Comparison of ENCODE assay signal across 1 cellular context in genomic region chr17:60139438-60140285, GRCh38.
TF ChIP-seq lines count a peak whose summit lies in the region.

No MANE protein-coding gene starts in this region.

TF ChIP-seq in HepG2, 621 proteins besides CTCF, POLR2A, EP300 and RAD21 (continued from another document and continues in another):
- peak; percentile 55; the same call in 1 of the 2 replicates for TF ChIP-seq THAP7 (CRISPR knock-in tag; IDR thresholded peaks at IDR 0.05)
- TF ChIP-seq AHR (CRISPR knock-in tag; IDR thresholded peaks at IDR 0.05): peak; percentile 99
- TF ChIP-seq KDM3A (CRISPR knock-in tag; IDR thresholded peaks at IDR 0.05; ENCODE audit: low read depth): peak; percentile 90
- TF ChIP-seq DR1 (CRISPR knock-in tag; IDR thresholded peaks at IDR 0.05): peak; percentile 65; the same call in 1 of the 2 replicates
- peak; percentile 98 for TF ChIP-seq TOPORS (CRISPR knock-in tag; IDR thresholded peaks at IDR 0.05)
- TF ChIP-seq KLF9 (CRISPR knock-in tag; IDR thresholded peaks at IDR 0.05; ENCODE audit: low read depth): peak; percentile 100
- TF ChIP-seq ZNF691 (CRISPR knock-in tag; IDR thresholded peaks at IDR 0.05; ENCODE audit: borderline replicate concordance, low read depth): peak; percentile 92; the same call in 1 of the 2 replicates
- peak; percentile 98 for TF ChIP-seq GPN1 (CRISPR knock-in tag; IDR thresholded peaks at IDR 0.05; ENCODE audit: borderline replicate concordance)
- peak; percentile 92 for TF ChIP-seq ZNF292 (CRISPR knock-in tag; IDR thresholded peaks at IDR 0.05; ENCODE audit: borderline replicate concordance, low read depth)
- peak; percentile 56 for TF ChIP-seq PHF8 (CRISPR knock-in tag; IDR thresholded peaks at IDR 0.05)
- TF ChIP-seq TFE3 (CRISPR knock-in tag; IDR thresholded peaks at IDR 0.05): peak; percentile 93
- TF ChIP-seq U2AF1 (optimal IDR thresholded peaks at IDR 0.05; ENCODE audit: low read depth, low read length): no peak
- TF ChIP-seq PAWR (CRISPR knock-in tag; IDR thresholded peaks at IDR 0.05; ENCODE audit: borderline replicate concordance): no peak
- no peak for TF ChIP-seq CENPBD1 (CRISPR knock-in tag; IDR thresholded peaks at IDR 0.05; ENCODE audit: borderline replicate concordance, low read depth)
- peak; percentile 86 for TF ChIP-seq ZNF281 (CRISPR knock-in tag; IDR thresholded peaks at IDR 0.05; ENCODE audit: borderline replicate concordance)
- peak; percentile 97 for TF ChIP-seq ZFP41 (CRISPR knock-in tag; IDR thresholded peaks at IDR 0.05; ENCODE audit: borderline replicate concordance)
- peak; percentile 90; the same call in 1 of the 2 replicates for TF ChIP-seq HINFP (CRISPR knock-in tag; IDR thresholded peaks at IDR 0.05; ENCODE audit: low read depth)
- no peak for TF ChIP-seq ZEB1 (IDR thresholded peaks at IDR 0.05; ENCODE audit: insufficient replicate concordance, low read depth)
- peak; percentile 95; the same call in 1 of the 2 replicates for TF ChIP-seq ATAD3A (CRISPR knock-in tag; IDR thresholded peaks at IDR 0.05)
- no peak for TF ChIP-seq SNRNP70 (IDR thresholded peaks at IDR 0.05; ENCODE audit: low read depth, low read length)
- TF ChIP-seq ZNF138 (CRISPR knock-in tag; IDR thresholded peaks at IDR 0.05; ENCODE audit: low read depth): peak; percentile 98
- no peak for TF ChIP-seq ZNF24 (IDR thresholded peaks at IDR 0.05)
- peak; percentile 74; the same call in 1 of the 2 replicates for TF ChIP-seq TP53 (CRISPR knock-in tag; conservative IDR thresholded peaks at IDR 0.05)
- peak; percentile 93 for TF ChIP-seq MIER3 (CRISPR knock-in tag; IDR thresholded peaks at IDR 0.05; ENCODE audit: borderline replicate concordance)
- TF ChIP-seq JUND (CRISPR knock-in tag; IDR thresholded peaks at IDR 0.05): peak; percentile 78; the same call in 1 of the 2 replicates
- no peak for TF ChIP-seq ZNF747 (CRISPR knock-in tag; IDR thresholded peaks at IDR 0.05; ENCODE audit: borderline replicate concordance)
- TF ChIP-seq ZNF780A (CRISPR knock-in tag; IDR thresholded peaks at IDR 0.05): no peak; the same call in none of the 2 replicates
- peak; percentile 65 for TF ChIP-seq ZBTB33 (CRISPR knock-in tag; IDR thresholded peaks at IDR 0.05)
- TF ChIP-seq RAD51 (IDR thresholded peaks at IDR 0.05; ENCODE audit: borderline replicate concordance): no peak
- TF ChIP-seq ZNF3 (CRISPR knock-in tag; IDR thresholded peaks at IDR 0.05): peak; percentile 80; the same call in 1 of the 2 replicates
- TF ChIP-seq HHEX (CRISPR knock-in tag; IDR thresholded peaks at IDR 0.05): peak; percentile 29; the same call in 1 of the 2 replicates
- TF ChIP-seq HOXA7 (CRISPR knock-in tag; IDR thresholded peaks at IDR 0.05): no peak
- TF ChIP-seq AHDC1 (CRISPR knock-in tag; IDR thresholded peaks at IDR 0.05; ENCODE audit: borderline replicate concordance): no peak
- peak; percentile 76; the same call in 1 of the 2 replicates for TF ChIP-seq SP4 (CRISPR knock-in tag; IDR thresholded peaks at IDR 0.05)
- no peak for TF ChIP-seq MTA3 (CRISPR knock-in tag; IDR thresholded peaks at IDR 0.05)
- no peak for TF ChIP-seq NONO (IDR thresholded peaks at IDR 0.05)
- peak; percentile 77 for TF ChIP-seq NONO (CRISPR knock-in tag; conservative IDR thresholded peaks at IDR 0.05)
- peak; percentile 96 for TF ChIP-seq HMGXB3 (CRISPR knock-in tag; IDR thresholded peaks at IDR 0.05; ENCODE audit: borderline replicate concordance)
- TF ChIP-seq MXD3 (CRISPR knock-in tag; IDR thresholded peaks at IDR 0.05): peak; percentile 99
- no peak for TF ChIP-seq FOXK2 (IDR thresholded peaks at IDR 0.05)
